In genomic region chr22:24304067-24304675, GRCh38 we compare ENCODE assay signal across 10 cellular contexts. TPM values are rescaled to one million over a fixed set of nuclear protein-coding genes. Genes with fewer than 3 reads are reported as not detected.
DNase-seq lines count a peak whose midpoint lies in the region; ATAC-seq and TF ChIP-seq lines count a peak whose summit lies in the region.
"Had no signal": no experiment of that assay in that cellular context is flagged by ENCODE, and none has a peak within 500 bp of the region (broad histone marks: within the 10 kb centered on the region; RNA-seq: fewer than 3 reads in every experiment).

No MANE protein-coding gene starts in this region.

- no peaks in the 10 kb centered on the region for H3K27me3 Mint-ChIP-seq in neural crest cell (ENCODE audit: low read depth)
- no peaks in the 10 kb centered on the region for H3K27me3 Mint-ChIP-seq in stimulated activated memory B cell treated with anti-CD40 and anti-IgM and Interleukin-4, amounts not matched to agents 10 μg/mL and 1 μg/mL and 100 μg/mL, for 72 hours

- H3K4me3 ChIP-seq in LNCaP clone FGC (ENCODE audit: low read depth, low read length) (peak overlapping the region; percentile 46), epithelial cell of esophagus (ENCODE audit: low read length) (no peak overlapping the region)

- peak overlapping the region; percentile 93; the same call in 1 of the 2 replicates for H3K27ac ChIP-seq in C4-2B

- no peak for ATAC-seq in HG03095 (IDR thresholded peaks at IDR 0.05; ENCODE audit: unreplicated experiment)
- no peak for ATAC-seq in stimulated activated memory B cell treated with anti-CD40 and anti-IgM and Interleukin-4, amounts not matched to agents 10 μg/mL and 1 μg/mL and 100 μg/mL, for 72 hours

- no peak overlapping the region for H3K4me3 Mint-ChIP-seq in neural crest cell
- no peak overlapping the region for H3K4me3 Mint-ChIP-seq in stimulated activated memory B cell treated with anti-CD40 and anti-IgM and Interleukin-4, amounts not matched to agents 10 μg/mL and 1 μg/mL and 100 μg/mL, for 72 hours

- H3K36me3 Mint-ChIP-seq in neural crest cell (ENCODE audit: low read depth) = peaks cover 40% of the 10 kb centered on the region
- peaks cover 54% of the 10 kb centered on the region for H3K36me3 Mint-ChIP-seq in stimulated activated memory B cell treated with anti-CD40 and anti-IgM and Interleukin-4, amounts not matched to agents 10 μg/mL and 1 μg/mL and 100 μg/mL, for 72 hours

- no peak for TF ChIP-seq CTCF in C4-2B (conservative IDR thresholded peaks at IDR 0.05)
- TF ChIP-seq CTCF in LNCaP clone FGC (IDR thresholded peaks at IDR 0.05; ENCODE audit: control insufficient read depth, extremely low read depth, insufficient read depth) = no peak
- no peak for TF ChIP-seq CTCF in epithelial cell of esophagus (IDR thresholded peaks at IDR 0.05; ENCODE audit: insufficient read depth, low read depth, low read length, missing control alignments)
- no peak for TF ChIP-seq CTCF in neural crest cell (conservative IDR thresholded peaks at IDR 0.05)

- peaks cover 9% of the 10 kb centered on the region for H3K9me3 Mint-ChIP-seq in neural crest cell
- no peaks in the 10 kb centered on the region for H3K9me3 Mint-ChIP-seq in stimulated activated memory B cell treated with anti-CD40 and anti-IgM and Interleukin-4, amounts not matched to agents 10 μg/mL and 1 μg/mL and 100 μg/mL, for 72 hours

- DNase-seq in LNCaP clone FGC (ENCODE audit: low read depth) (no peak), epithelial cell of esophagus (ENCODE audit: low read depth) (peak; percentile 47), neural crest cell (ENCODE audit: low read depth, low spot score) (no peak), NOMO-1 treated with dmso at 0.1 percent for 144 hours (lab: John Stamatoyannopoulos, UW; ENCODE audit: unreplicated experiment) (no peak), inferior parietal cortex (ENCODE audit: extremely low spot score) (no peak)
- DNase-seq: activated CD4-positive, alpha-beta T cell treated with anti-CD3 and anti-CD28 coated beads, Interleukin-2, amount 50 U/mL, for 48 hours; erythroblast had no signal

- peak overlapping the region; percentile 21 for H3K27ac Mint-ChIP-seq in neural crest cell (ENCODE audit: unreplicated experiment)
- H3K27ac Mint-ChIP-seq in stimulated activated memory B cell treated with anti-CD40 and anti-IgM and Interleukin-4, amounts not matched to agents 10 μg/mL and 1 μg/mL and 100 μg/mL, for 72 hours = no peak overlapping the region

- H3K4me1 Mint-ChIP-seq in neural crest cell = no peaks in the 10 kb centered on the region
- peaks cover 51% of the 10 kb centered on the region for H3K4me1 Mint-ChIP-seq in stimulated activated memory B cell treated with anti-CD40 and anti-IgM and Interleukin-4, amounts not matched to agents 10 μg/mL and 1 μg/mL and 100 μg/mL, for 72 hours

RNA-seq across cellular contexts. Expression of gene SPECC1L, which starts 33.5 kb away (rescaled TPM):
- total RNA-seq in neural crest cell = 121 and 123 TPM in 2 replicates

RNA-seq across cellular contexts. Expression of gene GGT5, which starts 59.3 kb away (rescaled TPM):
- total RNA-seq in neural crest cell = 0.56 and 0.59 TPM in 2 replicates
